8 cellular contexts compared by ENCODE assay signal in the genomic region with DNA sequence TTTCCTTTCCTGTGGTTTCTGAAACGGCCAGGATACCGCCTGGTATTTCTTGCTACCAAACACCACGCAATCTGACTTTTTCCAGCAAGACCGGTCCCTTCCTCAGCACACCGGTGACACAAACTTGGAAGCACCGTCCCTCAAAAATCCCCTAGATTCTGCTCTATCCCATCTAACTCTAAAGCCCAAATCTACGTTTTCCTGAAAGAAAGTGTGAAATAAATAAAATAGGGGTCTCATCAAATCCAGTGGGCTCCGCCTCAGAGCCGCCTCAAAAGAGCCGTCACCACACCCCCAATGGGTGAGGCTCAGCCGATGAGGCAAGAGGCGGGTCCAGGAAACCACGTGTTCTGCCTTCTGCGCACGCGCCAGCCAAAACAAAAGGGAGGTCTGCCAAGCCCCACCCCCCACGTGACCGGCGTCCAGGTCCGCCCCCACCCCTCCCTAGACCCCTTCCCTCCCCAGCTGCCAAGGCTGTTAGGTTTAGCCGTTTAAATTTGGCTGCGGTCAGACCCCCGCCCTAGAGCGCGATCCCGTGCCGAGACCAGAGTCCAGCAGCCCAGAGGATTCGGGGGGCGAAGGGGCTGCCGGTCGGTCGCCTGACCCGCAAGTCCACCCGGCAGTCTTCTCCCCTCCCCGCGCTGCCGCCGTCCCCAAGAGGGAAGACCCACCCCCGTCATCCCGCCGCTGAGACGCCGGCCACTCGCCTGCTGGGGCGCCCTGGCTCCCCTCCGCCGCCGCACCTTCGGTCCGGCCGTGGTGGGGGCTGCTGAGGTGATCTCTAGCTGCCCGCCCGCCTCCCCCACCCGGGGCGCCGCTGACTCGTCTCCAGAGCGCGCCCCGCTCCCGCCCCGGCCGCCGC. TPM values are rescaled to one million over a fixed set of nuclear protein-coding genes. Genes with fewer than 3 reads are reported as not detected.
DNase-seq lines count a peak whose midpoint lies in the region; ATAC-seq and TF ChIP-seq lines count a peak whose summit lies in the region.

No MANE protein-coding gene starts in this region.

- no peak for TF ChIP-seq CTCF in brain microvascular endothelial cell (IDR thresholded peaks at IDR 0.05; ENCODE audit: low read depth, low read length, missing control alignments)
- no peak for TF ChIP-seq CTCF in sigmoid colon (IDR thresholded peaks at IDR 0.05)

- no peaks in the 10 kb centered on the region for H3K9me3 ChIP-seq in iPS DF 6.9 (ENCODE audit: control insufficient read depth, insufficient read depth, low read length)
- H3K9me3 ChIP-seq in sigmoid colon = no peaks in the 10 kb centered on the region

- peak in 1 of 4 donors; percentile 23 for TF ChIP-seq EP300 in sigmoid colon (IDR thresholded peaks at IDR 0.05)

- in situ Hi-C loops in brain microvascular endothelial cell (cut with HindIII; ENCODE audit: low pct_ligation_motif_present, low sequenced_read_pairs) = no loop called here

- WGBS in iPS DF 6.9 (ENCODE audit: insufficient coverage, insufficient read length) = no CpG with 5 or more reads among the region's 64 CpGs
- 0 to 1% methylated on average over 64 of the region's 64 CpGs for WGBS in sigmoid colon, 2 donors

- H3K4me1 ChIP-seq in iPS DF 6.9 (ENCODE audit: control insufficient read depth, insufficient read depth, low read length) (no peaks in the 10 kb centered on the region; the same call in 1 of the 2 replicates), sigmoid colon (peaks cover 0 to 48% (median 41%) of the 10 kb centered on the region in 4 donors)

- H3K27ac ChIP-seq in brain microvascular endothelial cell (peak overlapping the region; percentile 97), iPS DF 6.9 (ENCODE audit: low read length) (no peak overlapping the region), sigmoid colon (peak overlapping the region; percentile 99 to 100 (median 100))

- DNase-seq in A172 (ENCODE audit: low spot score) (peak; percentile 91), NCI-H2107 treated with DMSO at 0.1 percent for 48 hours (lab: John Stamatoyannopoulos, UW; ENCODE audit: unreplicated experiment) (peak; percentile 90), UCSD-AML1 (lab: John Stamatoyannopoulos, UW; ENCODE audit: unreplicated experiment) (peak; percentile 95), brain microvascular endothelial cell (peak; percentile 95), iPS DF 6.9 (ENCODE audit: low read depth, low spot score) (peak; percentile 81), sigmoid colon (peak; percentile 98)

- no peaks in the 10 kb centered on the region for H3K36me3 ChIP-seq in brain microvascular endothelial cell (replicated peaks)
- no peaks in the 10 kb centered on the region for H3K36me3 ChIP-seq in iPS DF 6.9 (ENCODE audit: control insufficient read depth, insufficient read depth, low read length)
- H3K36me3 ChIP-seq in sigmoid colon = no peaks in the 10 kb centered on the region

- H3K27me3 ChIP-seq in brain microvascular endothelial cell (replicated peaks) (no peaks in the 10 kb centered on the region), iPS DF 6.9 (ENCODE audit: control insufficient read depth, insufficient read depth, low read length) (no peaks in the 10 kb centered on the region), sigmoid colon (no peaks in the 10 kb centered on the region)

- peak; percentile 97 to 98 for TF ChIP-seq POLR2A in sigmoid colon (IDR thresholded peaks at IDR 0.05)

- H3K4me3 ChIP-seq in brain microvascular endothelial cell (ENCODE audit: low read depth, low read length) (peak overlapping the region; percentile 80), iPS DF 6.9 (ENCODE audit: low read length) (peak overlapping the region; percentile 91), sigmoid colon (peak overlapping the region; percentile 76 to 98 (median 94))

- peak; percentile 62 for ATAC-seq in GM18858 (IDR thresholded peaks at IDR 0.05; ENCODE audit: unreplicated experiment)
- ATAC-seq in HG03066 (IDR thresholded peaks at IDR 0.05; ENCODE audit: low read depth, unreplicated experiment) = peak; percentile 65

- intact Hi-C loops in sigmoid colon (cut with DNase I) = loop anchor here (2.0 kb wide), 1 partner anchor 168 kb away; the partner anchor contains the start of gene RPE

RNA-seq across cellular contexts. Expression of gene KANSL1L, which starts 0.5 kb away (rescaled TPM):
- total RNA-seq in A172 (2014; rRNA removed; shearing (Covaris generic)) = 12.9 and 18.6 TPM in 2 replicates
- total RNA-seq in sigmoid colon = 10 to 100 TPM; 32.6 to 49.0 (median 47.0) TPM
- 1 to 10 TPM; 2.8 to 3.7 (median 3.6) TPM for polyA plus RNA-seq in sigmoid colon

RNA-seq across cellular contexts. Expression of gene ACADL, which starts 54.6 kb away (rescaled TPM):
- total RNA-seq in A172 (2014; rRNA removed; shearing (Covaris generic)) = not detected in 2 replicates
- total RNA-seq in sigmoid colon = 1 to 10 TPM in 3 of 4 donors, under 1 TPM in 1; 0.81 to 4.7 (median 3.9) TPM
- under 1 TPM in 2 of 3 donors, not detected in 1; 0.15 to 0.60 TPM for polyA plus RNA-seq in sigmoid colon
